26 cellular contexts compared by ENCODE assay signal in genomic region chr16:1265090-1265630, GRCh38. TPM values are rescaled to one million over a fixed set of nuclear protein-coding genes. Genes with fewer than 3 reads are reported as not detected.
A peak's percentile ranks its signal among the peaks of the same experiment; 100 is the strongest.
DNase-seq lines count a peak whose midpoint lies in the region; ATAC-seq, FAIRE-seq and TF ChIP-seq lines count a peak whose summit lies in the region.
"Had no signal": no experiment of that assay in that cellular context is flagged by ENCODE, and none has a peak within 500 bp of the region (broad histone marks: within the 10 kb centered on the region; RNA-seq: fewer than 3 reads in every experiment).

No MANE protein-coding gene starts in this region.

- WGBS in right cardiac atrium, result 83% methylated on average over 13 of the region's 13 CpGs
- WGBS in K562 (ENCODE audit: insufficient coverage, low coverage, missing lambda C conversion rate), result 17% methylated on average over 11 of the region's 13 CpGs

- no peak overlapping the region for H3K4me2 ChIP-seq in K562 (ENCODE audit: insufficient read depth, low read length)
- no peak overlapping the region for H3K4me2 ChIP-seq in parathyroid adenoma (ENCODE audit: low read length)
- H3K4me2 ChIP-seq: A549; BLaER1 treated with 17β-estradiol and CSF1 and Interleukin-3, amounts not matched to agents 10 nM and 100 nM had no signal

- POLR2A ChIA-PET in K562 (lab: Yijun Ruan, JAX), result no interaction called here

- no peak for FAIRE-seq in K562 (lab: Jason Lieb, UNC)
- FAIRE-seq in kidney (lab: Jason Lieb, UNC), result no peak
- FAIRE-seq: A549, D721Med, G401.6, GM19239 had no signal

- CTCF ChIA-PET in K562 (lab: Yijun Ruan, JAX; ENCODE audit: low intra/inter-chr PET ratio), result no interaction called here

- H4K20me1 ChIP-seq in K562 (replicated peaks; ENCODE audit: control insufficient read depth, insufficient read depth, low read length), result no peaks in the 10 kb centered on the region

- no peaks in the 10 kb centered on the region for H3K36me3 ChIP-seq in K562 (ENCODE audit: control insufficient read depth, insufficient read depth, low read length)
- H3K36me3 ChIP-seq in kidney (ENCODE audit: control insufficient read depth in 1 of 2, insufficient read depth in 2 of 2, low read length in 2 of 2), result no peaks in the 10 kb centered on the region
- H3K36me3 ChIP-seq in parathyroid adenoma (ENCODE audit: control insufficient read depth, insufficient read depth, low read length), result no peaks in the 10 kb centered on the region
- H3K36me3 ChIP-seq: BE2C; BLaER1 treated with 17β-estradiol and CSF1 and Interleukin-3, amounts not matched to agents 10 nM and 100 nM had no signal

- H3K9me1 ChIP-seq in K562 (ENCODE audit: control insufficient read depth, insufficient read depth, low read length), result peaks cover under 1% of the 10 kb centered on the region

- H3K4me1 ChIP-seq in right cardiac atrium (ENCODE audit: control insufficient read depth, insufficient read depth, low read length) (no peaks in the 10 kb centered on the region), K562 (replicated peaks in 1 of 2; ENCODE audit: control insufficient read depth in 2 of 2, insufficient read depth in 2 of 2, low read length in 2 of 2) (peaks cover 3 to 33% of the 10 kb centered on the region in 2 experiments; a peak in 3 of 5 replicates), kidney (ENCODE audit: control insufficient read depth in 1 of 2, insufficient read depth in 1 of 2, low read depth in 1 of 2, low read length in 2 of 2) (no peaks in the 10 kb centered on the region), parathyroid adenoma (peaks cover 4% of the 10 kb centered on the region)
- H3K4me1 ChIP-seq: A549, BE2C had no signal

- DNase-seq in right cardiac atrium (peak in 2 of 3 donors; percentile 26 to 42), left cardiac atrium (no peak), K562 (ENCODE audit: extremely low read depth in 1 of 4, low spot score in 3 of 4) (no peak), kidney (peak; percentile 63), inferior parietal cortex (ENCODE audit: extremely low spot score) (no peak), DMS53 (lab: John Stamatoyannopoulos, UW) (no peak), EL (no peak)
- DNase-seq: 8988T; ACHN; AML-193; CD4-positive, alpha-beta T cell; CD8-positive, alpha-beta memory T cell; DMS 273 treated with DMSO at 0.1 percent for 48 hours; GM23248; H9 had no signal

- H3K79me2 ChIP-seq in K562 (ENCODE audit: control insufficient read depth, insufficient read depth, low read length) (no peaks in the 10 kb centered on the region), parathyroid adenoma (no peaks in the 10 kb centered on the region)

- no peak for TF ChIP-seq CTCF in K562 (IDR thresholded peaks at IDR 0.05 in 2 of 3, conservative IDR thresholded peaks at IDR 0.05 in 1 of 3; ENCODE audit: insufficient read depth in 2 of 3, low read depth in 1 of 3, low read length in 3 of 3)
- no peak for TF ChIP-seq CTCF in kidney (IDR thresholded peaks at IDR 0.05; ENCODE audit: borderline replicate concordance, extremely low read depth, insufficient read depth)
- no peak for TF ChIP-seq CTCF in parathyroid adenoma (IDR thresholded peaks at IDR 0.05)

- no TSS peak for BruUV-seq in K562 (replicated peaks; lab: Mats Ljungman, UMichigan)

- intact Hi-C loops in right cardiac atrium (cut with DNase I), result no loop called here
- intact Hi-C loops in left cardiac atrium (cut with DNase I), result no loop called here
- intact Hi-C loops in K562 (cut with micrococcal nuclease), result no loop called here
- intact Hi-C loops in kidney (cut with DNase I), result no loop called here

- TF ChIP-seq RAD21 in K562 (CRISPR knock-in tag; conservative IDR thresholded peaks at IDR 0.05 in 1 of 2, IDR thresholded peaks at IDR 0.05 in 1 of 2), result no peak

- ATAC-seq in right cardiac atrium, result no peak
- no peak for ATAC-seq in left cardiac atrium
- ATAC-seq in K562, result no peak
- ATAC-seq: A549, HCT116 had no signal

- no peak for TF ChIP-seq EP300 in K562 (IDR thresholded peaks at IDR 0.05; ENCODE audit: low read length)

- TF ChIP-seq POLR2A in K562 (conservative IDR thresholded peaks at IDR 0.05), result no peak

- H3K9me3 ChIP-seq in right cardiac atrium (ENCODE audit: control insufficient read depth, low read length) (no peaks in the 10 kb centered on the region), K562 (replicated peaks; ENCODE audit: control insufficient read depth, insufficient read depth, low read depth, low read length) (peaks cover 7% of the 10 kb centered on the region; the same call in 1 of the 2 replicates), kidney (ENCODE audit: control insufficient read depth in 1 of 2, low read length in 2 of 2) (no peaks in the 10 kb centered on the region), parathyroid adenoma (ENCODE audit: control insufficient read depth, low read length) (no peaks in the 10 kb centered on the region)
- H3K9me3 ChIP-seq: A549 had no signal

- no peak overlapping the region for H2AFZ ChIP-seq in K562 (ENCODE audit: low read depth, low read length)
- H2AFZ ChIP-seq in parathyroid adenoma, result peak overlapping the region; percentile 21
- H2AFZ ChIP-seq: GM23248 had no signal

- H3K27ac ChIP-seq in right cardiac atrium (ENCODE audit: low read length) (no peak overlapping the region), K562 (ENCODE audit: extremely low read depth, low read depth, low read length) (no peak overlapping the region), kidney (ENCODE audit: low read depth in 2 of 2, low read length in 2 of 2) (no peak overlapping the region), parathyroid adenoma (no peak overlapping the region)
- H3K27ac ChIP-seq: A549; BLaER1 treated with 17β-estradiol and CSF1 and Interleukin-3, amounts not matched to agents 10 nM and 100 nM; GM23248 had no signal

- in situ Hi-C loops in K562 (cut with MboI), result no loop called here

- no peak overlapping the region for H3K4me3 ChIP-seq in right cardiac atrium (ENCODE audit: low read length)
- H3K4me3 ChIP-seq in K562, result no peak overlapping the region
- H3K4me3 ChIP-seq in kidney (ENCODE audit: low read length in 2 of 2), result no peak overlapping the region
- H3K4me3 ChIP-seq in parathyroid adenoma (ENCODE audit: low read depth, low read length), result no peak overlapping the region
- H3K4me3 ChIP-seq: A549; BLaER1 treated with 17β-estradiol and CSF1 and Interleukin-3, amounts not matched to agents 10 nM and 100 nM; GM23248 had no signal

- no peaks in the 10 kb centered on the region for H3K27me3 ChIP-seq in right cardiac atrium (ENCODE audit: control insufficient read depth, insufficient read depth)
- peaks cover 13 to 41% of the 10 kb centered on the region in 2 experiments; a peak in 4 of 5 replicates for H3K27me3 ChIP-seq in K562 (ENCODE audit: control insufficient read depth in 2 of 2, insufficient read depth in 2 of 2, low read length in 2 of 2)
- H3K27me3 ChIP-seq in parathyroid adenoma (ENCODE audit: control insufficient read depth, insufficient read depth, low read length), result peaks cover 6% of the 10 kb centered on the region

- H3K9ac ChIP-seq in K562 (ENCODE audit: insufficient read depth in 1 of 2, low read depth in 2 of 2, low read length in 2 of 2) (no peak overlapping the region), kidney (ENCODE audit: low read length in 2 of 2) (no peak overlapping the region), parathyroid adenoma (no peak overlapping the region)
- H3K9ac ChIP-seq: BLaER1 treated with 17β-estradiol and CSF1 and Interleukin-3, amounts not matched to agents 10 nM and 100 nM; GM23248 had no signal

RNA-seq across cellular contexts. Expression of gene TPSD1, which starts 9.3 kb away (rescaled TPM):
- under 1 TPM in 2 of 4 donors, not detected in 2; 0.26 to 0.85 TPM for total RNA-seq in right cardiac atrium
- 0.16 TPM for polyA plus RNA-seq in right cardiac atrium
- under 1 TPM in 1 of 2 donors, not detected in 1; 0.91 TPM for total RNA-seq in left cardiac atrium
- not detected in 2 replicates for total RNA-seq in K562 (2011; cell fraction: chromatin; rRNA removed; ENCODE audit: low replicate concordance)
- total RNA-seq in K562 (2011; cell fraction: nucleolus; rRNA removed), result not detected in 2 replicates
- total RNA-seq in K562 (2011; cell fraction: nucleoplasm; rRNA removed), result not detected in 2 replicates
- total RNA-seq in K562 (2014; rRNA removed), result not detected in 2 replicates
- not detected in 2 replicates for total RNA-seq in K562 (2014; rRNA removed; fragmentation: Illumina TruSeq; extraction: Trizol)
- total RNA-seq in K562 (2015; rRNA removed; fragmentation: Illumina TruSeq; extraction: Trizol), result not detected in 2 replicates
- not detected in 2 replicates for total RNA-seq in K562 (2021)
- not detected in 2 replicates for polyA plus RNA-seq in K562 (2011; rRNA removed)
- not detected in 2 replicates for polyA plus RNA-seq in K562 (2011; cell fraction: cytosol; rRNA removed)
- polyA plus RNA-seq in K562 (2011; cell fraction: nucleus; rRNA removed), result not detected in 2 replicates
- 0.07 TPM in 1 of 2 replicates, not detected in the other for polyA plus RNA-seq in K562 (2012)
- polyA plus RNA-seq in K562 (2014; fragmentation: Illumina TruSeq; extraction: Trizol), result not detected in 2 replicates
- polyA plus RNA-seq in K562 (2014; fragmentation: Nextera tagmentation; extraction: Ambion mirVana), result not detected
- not detected in 2 replicates for polyA plus RNA-seq in K562 (2014; rRNA removed)
- not detected in 2 replicates for polyA minus RNA-seq in K562 (2011; rRNA and poly(A)+ RNA removed)
- polyA minus RNA-seq in K562 (2011; cell fraction: cytosol; rRNA and poly(A)+ RNA removed), result not detected in 2 replicates
- not detected in 2 replicates for polyA minus RNA-seq in K562 (2011; cell fraction: nucleus; rRNA and poly(A)+ RNA removed)
- total RNA-seq in kidney, result 7.9 TPM
- not detected for polyA plus RNA-seq in kidney (ENCODE audit: insufficient read depth, low read depth, low replicate concordance)
- total RNA-seq: CD4-positive, alpha-beta T cell; CD8-positive, alpha-beta memory T cell; Daoy; GM23248; H4; H9 had no signal
- polyA plus RNA-seq: A549; CD14-positive monocyte; CD8-positive, alpha-beta memory T cell; GM23248 had no signal

RNA-seq across cellular contexts. Expression of gene TPSAB1, which starts 24.7 kb away (rescaled TPM):
- total RNA-seq in right cardiac atrium, result 1 to 10 TPM; 1.6 to 8.3 (median 4.7) TPM
- 1.2 TPM for polyA plus RNA-seq in right cardiac atrium
- 10 to 100 TPM in 1 of 2 donors, 1 to 10 TPM in 1; 2.1 to 17.3 TPM for total RNA-seq in left cardiac atrium
- total RNA-seq in K562 (2011; cell fraction: chromatin; rRNA removed; ENCODE audit: low replicate concordance), result not detected in 2 replicates
- total RNA-seq in K562 (2011; cell fraction: nucleolus; rRNA removed), result not detected in 2 replicates
- total RNA-seq in K562 (2011; cell fraction: nucleoplasm; rRNA removed), result not detected in 2 replicates
- not detected in 2 replicates for total RNA-seq in K562 (2014; rRNA removed)
- not detected in 2 replicates for total RNA-seq in K562 (2014; rRNA removed; fragmentation: Illumina TruSeq; extraction: Trizol)
- not detected in 2 replicates for total RNA-seq in K562 (2015; rRNA removed; fragmentation: Illumina TruSeq; extraction: Trizol)
- 0.31 TPM in 1 of 2 replicates, not detected in the other for total RNA-seq in K562 (2021)
- polyA plus RNA-seq in K562 (2011; rRNA removed), result not detected in 2 replicates
- not detected in 2 replicates for polyA plus RNA-seq in K562 (2011; cell fraction: cytosol; rRNA removed)
- not detected in 2 replicates for polyA plus RNA-seq in K562 (2011; cell fraction: nucleus; rRNA removed)
- polyA plus RNA-seq in K562 (2012), result 0.10 TPM in 1 of 2 replicates, not detected in the other
- polyA plus RNA-seq in K562 (2014; fragmentation: Illumina TruSeq; extraction: Trizol), result not detected in 2 replicates
- polyA plus RNA-seq in K562 (2014; fragmentation: Nextera tagmentation; extraction: Ambion mirVana), result not detected
- polyA plus RNA-seq in K562 (2014; rRNA removed), result not detected in 2 replicates
- polyA minus RNA-seq in K562 (2011; rRNA and poly(A)+ RNA removed), result not detected in 2 replicates
- polyA minus RNA-seq in K562 (2011; cell fraction: cytosol; rRNA and poly(A)+ RNA removed), result not detected in 2 replicates
- not detected in 2 replicates for polyA minus RNA-seq in K562 (2011; cell fraction: nucleus; rRNA and poly(A)+ RNA removed)
- total RNA-seq in kidney, result 156 TPM
- 1.6 TPM for polyA plus RNA-seq in kidney (ENCODE audit: insufficient read depth, low read depth, low replicate concordance)
- total RNA-seq: CD8-positive, alpha-beta memory T cell; Daoy; GM23248; H4; H9 had no signal
- polyA plus RNA-seq: A549; CD14-positive monocyte; CD8-positive, alpha-beta memory T cell; GM23248 had no signal

RNA-seq across cellular contexts. Expression of gene TPSB2, which starts 35.2 kb away (rescaled TPM):
- total RNA-seq in right cardiac atrium (1 to 10 TPM in 3 of 4 donors, not detected in 1; 3.7 to 7.1 (median 6.7) TPM), left cardiac atrium (10 to 100 TPM in 1 of 2 donors, 1 to 10 TPM in 1; 9.3 to 18.9 TPM), K562 (2014; rRNA removed) (not detected in 2 replicates), K562 (2014; rRNA removed; fragmentation: Illumina TruSeq; extraction: Trizol) (not detected in 2 replicates), K562 (2015; rRNA removed; fragmentation: Illumina TruSeq; extraction: Trizol) (not detected in 2 replicates), K562 (2021) (0.16 and 0.18 TPM in 2 replicates), kidney (141 TPM)
- polyA plus RNA-seq in right cardiac atrium (1.8 TPM), K562 (2011; rRNA removed) (not detected in 2 replicates), K562 (2014; fragmentation: Illumina TruSeq; extraction: Trizol) (not detected in 2 replicates), K562 (2014; fragmentation: Nextera tagmentation; extraction: Ambion mirVana) (not detected), K562 (2014; rRNA removed) (not detected in 2 replicates), kidney (ENCODE audit: insufficient read depth, low read depth, low replicate concordance) (not detected)
- not detected in 2 replicates for total RNA-seq in K562 (2011; cell fraction: chromatin; rRNA removed; ENCODE audit: low replicate concordance)
- not detected in 2 replicates for total RNA-seq in K562 (2011; cell fraction: nucleolus; rRNA removed)
- not detected in 2 replicates for total RNA-seq in K562 (2011; cell fraction: nucleoplasm; rRNA removed)
- not detected in 2 replicates for polyA plus RNA-seq in K562 (2011; cell fraction: cytosol; rRNA removed)
- not detected in 2 replicates for polyA plus RNA-seq in K562 (2011; cell fraction: nucleus; rRNA removed)
- not detected in 2 replicates for polyA plus RNA-seq in K562 (2012)
- polyA minus RNA-seq in K562 (2011; rRNA and poly(A)+ RNA removed), result not detected in 2 replicates
- not detected in 2 replicates for polyA minus RNA-seq in K562 (2011; cell fraction: cytosol; rRNA and poly(A)+ RNA removed)
- not detected in 2 replicates for polyA minus RNA-seq in K562 (2011; cell fraction: nucleus; rRNA and poly(A)+ RNA removed)
- total RNA-seq: CD4-positive, alpha-beta T cell; CD8-positive, alpha-beta memory T cell; Daoy; GM23248; H9 had no signal
- polyA plus RNA-seq: A549; CD14-positive monocyte; CD8-positive, alpha-beta memory T cell; GM23248 had no signal

RNA-seq across cellular contexts. Expression of gene TPSG1, which starts 40.1 kb away (rescaled TPM):
- under 1 TPM in 1 of 4 donors, not detected in 3; 0.21 TPM for total RNA-seq in right cardiac atrium
- not detected for polyA plus RNA-seq in right cardiac atrium
- total RNA-seq in left cardiac atrium, result under 1 TPM in 1 of 2 donors, not detected in 1; 0.21 TPM
- total RNA-seq in K562 (2011; cell fraction: chromatin; rRNA removed; ENCODE audit: low replicate concordance), result not detected in 2 replicates
- total RNA-seq in K562 (2011; cell fraction: nucleolus; rRNA removed), result not detected in 2 replicates
- total RNA-seq in K562 (2011; cell fraction: nucleoplasm; rRNA removed), result not detected in 2 replicates
- total RNA-seq in K562 (2014; rRNA removed), result not detected in 2 replicates
- not detected in 2 replicates for total RNA-seq in K562 (2014; rRNA removed; fragmentation: Illumina TruSeq; extraction: Trizol)
- total RNA-seq in K562 (2015; rRNA removed; fragmentation: Illumina TruSeq; extraction: Trizol), result not detected in 2 replicates
- total RNA-seq in K562 (2021), result not detected in 2 replicates
- not detected in 2 replicates for polyA plus RNA-seq in K562 (2011; rRNA removed)
- not detected in 2 replicates for polyA plus RNA-seq in K562 (2011; cell fraction: cytosol; rRNA removed)
- not detected in 2 replicates for polyA plus RNA-seq in K562 (2011; cell fraction: nucleus; rRNA removed)
- not detected in 2 replicates for polyA plus RNA-seq in K562 (2012)
- not detected in 2 replicates for polyA plus RNA-seq in K562 (2014; fragmentation: Illumina TruSeq; extraction: Trizol)
- not detected for polyA plus RNA-seq in K562 (2014; fragmentation: Nextera tagmentation; extraction: Ambion mirVana)
- polyA plus RNA-seq in K562 (2014; rRNA removed), result not detected in 2 replicates
- not detected in 2 replicates for polyA minus RNA-seq in K562 (2011; rRNA and poly(A)+ RNA removed)
- polyA minus RNA-seq in K562 (2011; cell fraction: cytosol; rRNA and poly(A)+ RNA removed), result not detected in 2 replicates
- polyA minus RNA-seq in K562 (2011; cell fraction: nucleus; rRNA and poly(A)+ RNA removed), result not detected in 2 replicates
- 3.4 TPM for total RNA-seq in kidney
- polyA plus RNA-seq in kidney (ENCODE audit: insufficient read depth, low read depth, low replicate concordance), result 0.86 TPM
- total RNA-seq: CD4-positive, alpha-beta T cell; CD8-positive, alpha-beta memory T cell; GM23248; H9 had no signal
- polyA plus RNA-seq: A549; CD14-positive monocyte; CD8-positive, alpha-beta memory T cell; GM23248 had no signal

RNA-seq across cellular contexts. Expression of gene UBE2I, which starts 44.3 kb away (rescaled TPM):
- total RNA-seq in right cardiac atrium (10 to 100 TPM; 73.5 to 95.3 (median 87.8) TPM), left cardiac atrium (10 to 100 TPM; 74.3 to 80.8 TPM), K562 (2014; rRNA removed) (64.7 and 104 TPM in 2 replicates), K562 (2014; rRNA removed; fragmentation: Illumina TruSeq; extraction: Trizol) (103 and 114 TPM in 2 replicates), K562 (2015; rRNA removed; fragmentation: Illumina TruSeq; extraction: Trizol) (96.9 and 104 TPM in 2 replicates), K562 (2021) (208 and 215 TPM in 2 replicates), kidney (97.1 TPM)
- polyA plus RNA-seq in right cardiac atrium (76.5 TPM), K562 (2011; rRNA removed) (132 and 145 TPM in 2 replicates), K562 (2014; fragmentation: Illumina TruSeq; extraction: Trizol) (222 and 254 TPM in 2 replicates), K562 (2014; fragmentation: Nextera tagmentation; extraction: Ambion mirVana) (10 to 100 TPM; 36.6 to 45.1 TPM), K562 (2014; rRNA removed) (171 and 184 TPM in 2 replicates), kidney (ENCODE audit: insufficient read depth, low read depth, low replicate concordance) (62.2 TPM)
- total RNA-seq in K562 (2011; cell fraction: chromatin; rRNA removed; ENCODE audit: low replicate concordance), result 163 and 370 TPM in 2 replicates
- total RNA-seq in K562 (2011; cell fraction: nucleolus; rRNA removed), result 214 and 227 TPM in 2 replicates
- total RNA-seq in K562 (2011; cell fraction: nucleoplasm; rRNA removed), result 128 and 149 TPM in 2 replicates
- polyA plus RNA-seq in K562 (2011; cell fraction: cytosol; rRNA removed), result 67.6 and 119 TPM in 2 replicates
- 140 and 142 TPM in 2 replicates for polyA plus RNA-seq in K562 (2011; cell fraction: nucleus; rRNA removed)
- polyA plus RNA-seq in K562 (2012), result 143 and 153 TPM in 2 replicates
- polyA minus RNA-seq in K562 (2011; rRNA and poly(A)+ RNA removed), result 118 and 130 TPM in 2 replicates
- polyA minus RNA-seq in K562 (2011; cell fraction: cytosol; rRNA and poly(A)+ RNA removed), result 69.2 and 93.4 TPM in 2 replicates
- 62.3 and 72.8 TPM in 2 replicates for polyA minus RNA-seq in K562 (2011; cell fraction: nucleus; rRNA and poly(A)+ RNA removed)

Comparison
In these comparisons a context has a peak if more than half of its experiments do, and no peak if none do; other contexts are left out.
1. DNase-seq: peak in right cardiac atrium (2 of 3) and kidney (single experiment); none in left cardiac atrium (single experiment), K562 (0 of 4), inferior parietal cortex (single experiment), DMS53 (single experiment) and EL (single experiment).